Comparison of ENCODE assay signal across 1 cellular context in the genomic region with DNA sequence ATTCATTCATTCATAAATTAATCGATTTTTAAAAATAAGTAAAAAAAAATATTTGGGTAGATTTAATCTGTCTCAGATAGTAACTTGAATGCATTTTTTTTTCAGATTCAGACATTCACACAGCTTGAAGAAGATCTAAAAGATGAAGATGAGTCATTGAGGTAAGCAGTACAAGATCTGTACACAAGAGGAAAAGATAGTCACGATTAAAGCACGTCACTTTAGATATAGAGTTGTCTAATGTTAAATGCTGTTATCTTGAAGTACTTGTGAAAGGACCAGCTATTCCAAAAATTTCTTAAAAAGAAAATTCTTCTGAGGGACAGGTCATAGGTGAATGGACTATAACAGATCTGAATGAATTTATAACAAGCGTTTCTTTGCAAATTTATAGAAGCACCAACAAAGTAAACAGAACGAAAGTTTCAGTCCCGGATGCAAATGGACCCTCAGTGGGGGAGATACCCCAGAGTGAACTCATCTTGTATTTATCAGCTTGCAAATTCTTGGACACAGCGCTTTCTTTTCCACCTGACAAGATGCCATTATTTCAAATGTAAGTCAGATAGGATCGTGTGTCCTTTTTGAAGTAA.
TF ChIP-seq lines count a peak whose summit lies in the region.

No MANE protein-coding gene starts in this region.

TF ChIP-seq in GM23338, 12 proteins besides CTCF, POLR2A, EP300 and RAD21 (continued from another document):
- TF ChIP-seq, protein P1, sequence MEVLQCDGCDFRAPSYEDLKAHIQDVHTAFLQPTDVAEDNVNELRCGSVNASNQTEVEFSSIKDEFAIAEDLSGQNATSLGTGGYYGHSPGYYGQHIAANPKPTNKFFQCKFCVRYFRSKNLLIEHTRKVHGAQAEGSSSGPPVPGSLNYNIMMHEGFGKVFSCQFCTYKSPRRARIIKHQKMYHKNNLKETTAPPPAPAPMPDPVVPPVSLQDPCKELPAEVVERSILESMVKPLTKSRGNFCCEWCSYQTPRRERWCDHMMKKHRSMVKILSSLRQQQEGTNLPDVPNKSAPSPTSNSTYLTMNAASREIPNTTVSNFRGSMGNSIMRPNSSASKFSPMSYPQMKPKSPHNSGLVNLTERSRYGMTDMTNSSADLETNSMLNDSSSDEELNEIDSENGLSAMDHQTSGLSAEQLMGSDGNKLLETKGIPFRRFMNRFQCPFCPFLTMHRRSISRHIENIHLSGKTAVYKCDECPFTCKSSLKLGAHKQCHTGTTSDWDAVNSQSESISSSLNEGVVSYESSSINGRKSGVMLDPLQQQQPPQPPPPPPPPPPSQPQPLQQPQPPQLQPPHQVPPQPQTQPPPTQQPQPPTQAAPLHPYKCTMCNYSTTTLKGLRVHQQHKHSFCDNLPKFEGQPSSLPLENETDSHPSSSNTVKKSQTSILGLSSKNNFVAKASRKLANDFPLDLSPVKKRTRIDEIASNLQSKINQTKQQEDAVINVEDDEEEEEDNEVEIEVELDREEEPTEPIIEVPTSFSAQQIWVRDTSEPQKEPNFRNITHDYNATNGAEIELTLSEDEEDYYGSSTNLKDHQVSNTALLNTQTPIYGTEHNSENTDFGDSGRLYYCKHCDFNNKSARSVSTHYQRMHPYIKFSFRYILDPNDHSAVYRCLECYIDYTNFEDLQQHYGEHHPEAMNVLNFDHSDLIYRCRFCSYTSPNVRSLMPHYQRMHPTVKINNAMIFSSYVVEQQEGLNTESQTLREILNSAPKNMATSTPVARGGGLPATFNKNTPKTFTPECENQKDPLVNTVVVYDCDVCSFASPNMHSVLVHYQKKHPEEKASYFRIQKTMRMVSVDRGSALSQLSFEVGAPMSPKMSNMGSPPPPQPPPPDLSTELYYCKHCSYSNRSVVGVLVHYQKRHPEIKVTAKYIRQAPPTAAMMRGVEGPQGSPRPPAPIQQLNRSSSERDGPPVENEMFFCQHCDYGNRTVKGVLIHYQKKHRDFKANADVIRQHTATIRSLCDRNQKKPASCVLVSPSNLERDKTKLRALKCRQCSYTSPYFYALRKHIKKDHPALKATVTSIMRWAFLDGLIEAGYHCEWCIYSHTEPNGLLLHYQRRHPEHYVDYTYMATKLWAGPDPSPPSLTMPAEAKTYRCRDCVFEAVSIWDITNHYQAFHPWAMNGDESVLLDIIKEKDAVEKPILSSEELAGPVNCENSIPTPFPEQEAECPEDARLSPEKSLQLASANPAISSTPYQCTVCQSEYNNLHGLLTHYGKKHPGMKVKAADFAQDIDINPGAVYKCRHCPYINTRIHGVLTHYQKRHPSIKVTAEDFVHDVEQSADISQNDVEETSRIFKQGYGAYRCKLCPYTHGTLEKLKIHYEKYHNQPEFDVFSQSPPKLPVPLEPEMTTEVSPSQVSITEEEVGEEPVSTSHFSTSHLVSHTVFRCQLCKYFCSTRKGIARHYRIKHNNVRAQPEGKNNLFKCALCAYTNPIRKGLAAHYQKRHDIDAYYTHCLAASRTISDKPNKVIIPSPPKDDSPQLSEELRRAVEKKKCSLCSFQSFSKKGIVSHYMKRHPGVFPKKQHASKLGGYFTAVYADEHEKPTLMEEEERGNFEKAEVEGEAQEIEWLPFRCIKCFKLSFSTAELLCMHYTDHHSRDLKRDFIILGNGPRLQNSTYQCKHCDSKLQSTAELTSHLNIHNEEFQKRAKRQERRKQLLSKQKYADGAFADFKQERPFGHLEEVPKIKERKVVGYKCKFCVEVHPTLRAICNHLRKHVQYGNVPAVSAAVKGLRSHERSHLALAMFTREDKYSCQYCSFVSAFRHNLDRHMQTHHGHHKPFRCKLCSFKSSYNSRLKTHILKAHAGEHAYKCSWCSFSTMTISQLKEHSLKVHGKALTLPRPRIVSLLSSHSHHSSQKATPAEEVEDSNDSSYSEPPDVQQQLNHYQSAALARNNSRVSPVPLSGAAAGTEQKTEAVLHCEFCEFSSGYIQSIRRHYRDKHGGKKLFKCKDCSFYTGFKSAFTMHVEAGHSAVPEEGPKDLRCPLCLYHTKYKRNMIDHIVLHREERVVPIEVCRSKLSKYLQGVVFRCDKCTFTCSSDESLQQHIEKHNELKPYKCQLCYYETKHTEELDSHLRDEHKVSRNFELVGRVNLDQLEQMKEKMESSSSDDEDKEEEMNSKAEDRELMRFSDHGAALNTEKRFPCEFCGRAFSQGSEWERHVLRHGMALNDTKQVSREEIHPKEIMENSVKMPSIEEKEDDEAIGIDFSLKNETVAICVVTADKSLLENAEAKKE (CRISPR knock-in tag; IDR thresholded peaks at IDR 0.05), result no peak
- TF ChIP-seq, protein P2, sequence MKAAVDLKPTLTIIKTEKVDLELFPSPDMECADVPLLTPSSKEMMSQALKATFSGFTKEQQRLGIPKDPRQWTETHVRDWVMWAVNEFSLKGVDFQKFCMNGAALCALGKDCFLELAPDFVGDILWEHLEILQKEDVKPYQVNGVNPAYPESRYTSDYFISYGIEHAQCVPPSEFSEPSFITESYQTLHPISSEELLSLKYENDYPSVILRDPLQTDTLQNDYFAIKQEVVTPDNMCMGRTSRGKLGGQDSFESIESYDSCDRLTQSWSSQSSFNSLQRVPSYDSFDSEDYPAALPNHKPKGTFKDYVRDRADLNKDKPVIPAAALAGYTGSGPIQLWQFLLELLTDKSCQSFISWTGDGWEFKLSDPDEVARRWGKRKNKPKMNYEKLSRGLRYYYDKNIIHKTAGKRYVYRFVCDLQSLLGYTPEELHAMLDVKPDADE (IDR thresholded peaks at IDR 0.05), result no peak
- TF ChIP-seq CREB1 (CRISPR knock-in tag; IDR thresholded peaks at IDR 0.05; ENCODE audit: low read depth), result no peak
- TF ChIP-seq, protein P3, sequence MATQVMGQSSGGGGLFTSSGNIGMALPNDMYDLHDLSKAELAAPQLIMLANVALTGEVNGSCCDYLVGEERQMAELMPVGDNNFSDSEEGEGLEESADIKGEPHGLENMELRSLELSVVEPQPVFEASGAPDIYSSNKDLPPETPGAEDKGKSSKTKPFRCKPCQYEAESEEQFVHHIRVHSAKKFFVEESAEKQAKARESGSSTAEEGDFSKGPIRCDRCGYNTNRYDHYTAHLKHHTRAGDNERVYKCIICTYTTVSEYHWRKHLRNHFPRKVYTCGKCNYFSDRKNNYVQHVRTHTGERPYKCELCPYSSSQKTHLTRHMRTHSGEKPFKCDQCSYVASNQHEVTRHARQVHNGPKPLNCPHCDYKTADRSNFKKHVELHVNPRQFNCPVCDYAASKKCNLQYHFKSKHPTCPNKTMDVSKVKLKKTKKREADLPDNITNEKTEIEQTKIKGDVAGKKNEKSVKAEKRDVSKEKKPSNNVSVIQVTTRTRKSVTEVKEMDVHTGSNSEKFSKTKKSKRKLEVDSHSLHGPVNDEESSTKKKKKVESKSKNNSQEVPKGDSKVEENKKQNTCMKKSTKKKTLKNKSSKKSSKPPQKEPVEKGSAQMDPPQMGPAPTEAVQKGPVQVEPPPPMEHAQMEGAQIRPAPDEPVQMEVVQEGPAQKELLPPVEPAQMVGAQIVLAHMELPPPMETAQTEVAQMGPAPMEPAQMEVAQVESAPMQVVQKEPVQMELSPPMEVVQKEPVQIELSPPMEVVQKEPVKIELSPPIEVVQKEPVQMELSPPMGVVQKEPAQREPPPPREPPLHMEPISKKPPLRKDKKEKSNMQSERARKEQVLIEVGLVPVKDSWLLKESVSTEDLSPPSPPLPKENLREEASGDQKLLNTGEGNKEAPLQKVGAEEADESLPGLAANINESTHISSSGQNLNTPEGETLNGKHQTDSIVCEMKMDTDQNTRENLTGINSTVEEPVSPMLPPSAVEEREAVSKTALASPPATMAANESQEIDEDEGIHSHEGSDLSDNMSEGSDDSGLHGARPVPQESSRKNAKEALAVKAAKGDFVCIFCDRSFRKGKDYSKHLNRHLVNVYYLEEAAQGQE (IDR thresholded peaks at IDR 0.05; ENCODE audit: unreplicated experiment), result no peak
- no peak for TF ChIP-seq STAT1 (IDR thresholded peaks at IDR 0.05; ENCODE audit: unreplicated experiment)
- no peak for TF ChIP-seq ZNF331 (CRISPR knock-in tag; IDR thresholded peaks at IDR 0.05; ENCODE audit: low read depth)
